Comparison of ENCODE assay signal across 8 cellular contexts in genomic region chr17:45316271-45317112, GRCh38. TPM values are rescaled to one million over a fixed set of nuclear protein-coding genes. Genes with fewer than 3 reads are reported as not detected.
A peak's percentile ranks its signal among the peaks of the same experiment; 100 is the strongest.
DNase-seq lines count a peak whose midpoint lies in the region; ATAC-seq, FAIRE-seq and TF ChIP-seq lines count a peak whose summit lies in the region.

Gene MAP3K14, minus strand, starts transcription at chr17:45317020. Its CDS starts 26,275 bp downstream, at chr17:45290745.

- no peaks in the 10 kb centered on the region for H3K9me3 Mint-ChIP-seq in CD4-positive, CD25-positive, alpha-beta regulatory T cell
- H3K9me3 Mint-ChIP-seq in activated naive CD8-positive, alpha-beta T cell treated with anti-CD3 and anti-CD28 coated beads, Interleukin-2, amount 10 ng/mL, durations not matched to agents 7 days and 5 days = no peaks in the 10 kb centered on the region

- H3K4me2 ChIP-seq in SK-N-SH (peak within 1 kb of the TSS; percentile 92), parathyroid adenoma (ENCODE audit: low read length) (peak within 1 kb of the TSS; percentile 76)

- H3K4me3 Mint-ChIP-seq in CD4-positive, CD25-positive, alpha-beta regulatory T cell = peak within 1 kb of the TSS; percentile 92 to 99 (median 96)
- peak within 1 kb of the TSS; percentile 96 for H3K4me3 Mint-ChIP-seq in activated naive CD8-positive, alpha-beta T cell treated with anti-CD3 and anti-CD28 coated beads, Interleukin-2, amount 10 ng/mL, durations not matched to agents 7 days and 5 days

- peaks cover 42% of the 10 kb centered on the region for H3F3A ChIP-seq in SK-N-SH (replicated peaks; ENCODE audit: insufficient read depth)

- H3K79me2 ChIP-seq in SK-N-SH (ENCODE audit: insufficient read depth) = peaks cover 51% of the 10 kb centered on the region
- peaks cover 35% of the 10 kb centered on the region for H3K79me2 ChIP-seq in parathyroid adenoma

- peaks cover 13 to 81% (median 58%) of the 10 kb centered on the region in 4 donors for H3K4me1 Mint-ChIP-seq in CD4-positive, CD25-positive, alpha-beta regulatory T cell
- H3K4me1 Mint-ChIP-seq in activated naive CD8-positive, alpha-beta T cell treated with anti-CD3 and anti-CD28 coated beads, Interleukin-2, amount 10 ng/mL, durations not matched to agents 7 days and 5 days = peaks cover 64% of the 10 kb centered on the region

- TF ChIP-seq CTCF in SK-N-SH (IDR thresholded peaks at IDR 0.05) (peak; percentile 13; the same call in 1 of the 2 replicates), cardiac muscle cell (IDR thresholded peaks at IDR 0.05; ENCODE audit: low read depth, low read length) (peak; percentile 22), parathyroid adenoma (IDR thresholded peaks at IDR 0.05) (peak; percentile 23)

- DNase-seq in CD4-positive, CD25-positive, alpha-beta regulatory T cell = peak in 2 of 3 donors; percentile 61 to 77
- peak; percentile 59 for DNase-seq in HTR-8/SVneo (ENCODE audit: insufficient read length, low spot score)
- peak; percentile 87 for DNase-seq in SK-N-SH
- peak; percentile 83 for DNase-seq in activated naive CD8-positive, alpha-beta T cell treated with anti-CD3 and anti-CD28 coated beads, Interleukin-2, amount 10 ng/mL, durations not matched to agents 7 days and 5 days
- DNase-seq in cardiac muscle cell (ENCODE audit: low read depth in 1 of 2, low spot score in 1 of 2) = peak; percentile 82 to 86
- no peak for DNase-seq in midbrain (lab: John Stamatoyannopoulos, UW)

- peak; percentile 52 for FAIRE-seq in HTR-8/SVneo (lab: Jason Lieb, UNC)

- 3% methylated on average over 5 of the region's 89 CpGs for WGBS in SK-N-SH (ENCODE audit: low lambda C conversion rate)

- TF ChIP-seq EP300 in SK-N-SH (IDR thresholded peaks at IDR 0.05; ENCODE audit: borderline replicate concordance in 1 of 2, low read depth in 1 of 2, low read length in 1 of 2) = no peak

- no peaks in the 10 kb centered on the region for H3K9me3 ChIP-seq in CD4-positive, CD25-positive, alpha-beta regulatory T cell (ENCODE audit: control insufficient read depth in 2 of 2, low read length in 2 of 2)
- H3K9me3 ChIP-seq in SK-N-SH (no peaks in the 10 kb centered on the region), cardiac muscle cell (ENCODE audit: low read depth) (no peaks in the 10 kb centered on the region), parathyroid adenoma (ENCODE audit: control insufficient read depth, low read length) (no peaks in the 10 kb centered on the region)

- H4K20me1 ChIP-seq in SK-N-SH (ENCODE audit: insufficient read depth) = peaks cover 48% of the 10 kb centered on the region

- ATAC-seq in CD4-positive, CD25-positive, alpha-beta regulatory T cell (ENCODE audit: low read depth in 2 of 2) = peak; percentile 16 to 20
- peak; percentile 16 for ATAC-seq in GM19395 (IDR thresholded peaks at IDR 0.05; ENCODE audit: unreplicated experiment)
- ATAC-seq in activated naive CD8-positive, alpha-beta T cell treated with anti-CD3 and anti-CD28 coated beads, Interleukin-2, amount 10 ng/mL, durations not matched to agents 7 days and 5 days (ENCODE audit: low read depth) = peak; percentile 29

- peak within 1 kb of the TSS; percentile 95 for H3K27ac ChIP-seq in CD4-positive, CD25-positive, alpha-beta regulatory T cell (ENCODE audit: insufficient read depth, low read length, poor library complexity, severe bottlenecking)
- peak within 1 kb of the TSS; percentile 95 to 99 for H3K27ac ChIP-seq in SK-N-SH (ENCODE audit: low read depth in 2 of 2, low read length in 1 of 2)
- peak within 1 kb of the TSS; percentile 85 for H3K27ac ChIP-seq in cardiac muscle cell
- H3K27ac ChIP-seq in parathyroid adenoma = peak within 1 kb of the TSS; percentile 92

- no peaks in the 10 kb centered on the region for H3K27me3 ChIP-seq in CD4-positive, CD25-positive, alpha-beta regulatory T cell (ENCODE audit: control insufficient read depth, insufficient read depth, low read length)
- H3K27me3 ChIP-seq in SK-N-SH (ENCODE audit: insufficient read depth) (no peaks in the 10 kb centered on the region), cardiac muscle cell (no peaks in the 10 kb centered on the region), parathyroid adenoma (ENCODE audit: control insufficient read depth, insufficient read depth, low read length) (no peaks in the 10 kb centered on the region)

- no peaks in the 10 kb centered on the region for H3K27me3 Mint-ChIP-seq in CD4-positive, CD25-positive, alpha-beta regulatory T cell
- no peaks in the 10 kb centered on the region for H3K27me3 Mint-ChIP-seq in activated naive CD8-positive, alpha-beta T cell treated with anti-CD3 and anti-CD28 coated beads, Interleukin-2, amount 10 ng/mL, durations not matched to agents 7 days and 5 days

- no peaks in the 10 kb centered on the region for H3K9me2 ChIP-seq in SK-N-SH

- CTCF ChIA-PET in SK-N-SH (lab: Yijun Ruan, JAX) = interaction anchor here (0.6 to 4.8 kb wide), 25 partner anchors 8 to 515 kb away, joined by 3 to 28 read pairs (median 4); partner anchors contain the start of gene ACBD4

- peak within 1 kb of the TSS; percentile 96 to 98 (median 96) for H3K27ac Mint-ChIP-seq in CD4-positive, CD25-positive, alpha-beta regulatory T cell
- H3K27ac Mint-ChIP-seq in activated naive CD8-positive, alpha-beta T cell treated with anti-CD3 and anti-CD28 coated beads, Interleukin-2, amount 10 ng/mL, durations not matched to agents 7 days and 5 days = peak within 1 kb of the TSS; percentile 94

- peaks cover 3% of the 10 kb centered on the region for H3K36me3 Mint-ChIP-seq in CD4-positive, CD25-positive, alpha-beta regulatory T cell
- H3K36me3 Mint-ChIP-seq in activated naive CD8-positive, alpha-beta T cell treated with anti-CD3 and anti-CD28 coated beads, Interleukin-2, amount 10 ng/mL, durations not matched to agents 7 days and 5 days = peaks cover 11% of the 10 kb centered on the region

- peaks cover 74% of the 10 kb centered on the region for H3K4me1 ChIP-seq in CD4-positive, CD25-positive, alpha-beta regulatory T cell (ENCODE audit: control insufficient read depth, insufficient read depth, low read length, poor library complexity, severe bottlenecking)
- peaks cover 54 to 59% of the 10 kb centered on the region in 2 experiments for H3K4me1 ChIP-seq in SK-N-SH (ENCODE audit: control insufficient read depth in 1 of 2, insufficient read depth in 2 of 2, low read depth in 1 of 2, low read length in 1 of 2)
- H3K4me1 ChIP-seq in cardiac muscle cell (ENCODE audit: low read depth) = peaks cover 22% of the 10 kb centered on the region
- peaks cover 60% of the 10 kb centered on the region for H3K4me1 ChIP-seq in parathyroid adenoma

- no peaks in the 10 kb centered on the region for H3K36me3 ChIP-seq in CD4-positive, CD25-positive, alpha-beta regulatory T cell (ENCODE audit: control insufficient read depth, insufficient read depth, low read length)
- H3K36me3 ChIP-seq in SK-N-SH (replicated peaks in 1 of 2; ENCODE audit: control insufficient read depth in 1 of 2, insufficient read depth in 2 of 2, low read length in 1 of 2) = no peaks in the 10 kb centered on the region
- no peaks in the 10 kb centered on the region for H3K36me3 ChIP-seq in cardiac muscle cell
- H3K36me3 ChIP-seq in parathyroid adenoma (ENCODE audit: control insufficient read depth, insufficient read depth, low read length) = no peaks in the 10 kb centered on the region

- POLR2A ChIA-PET in SK-N-SH (lab: Yijun Ruan, JAX) = interaction anchor here (0.7 to 1.8 kb wide), 15 partner anchors 9 to 514 kb away, joined by 3 to 13 read pairs (median 4); no protein-coding TSS in a partner anchor
- POLR2A ChIA-PET in activated naive CD8-positive, alpha-beta T cell treated with anti-CD3 and anti-CD28 coated beads, Interleukin-2, amount 10 ng/mL, durations not matched to agents 7 days and 5 days (lab: Charles Lee) = interaction anchor here (0.6 to 8.3 kb wide), 30 partner anchors 9 to 255 kb away, joined by 3 to 146 read pairs (median 5); partner anchors contain the start of genes FMNL1, HEXIM1, HEXIM2 and NMT1

- H2AFZ ChIP-seq in SK-N-SH (ENCODE audit: low read depth) (peak within 1 kb of the TSS; percentile 47; the same call in 1 of the 2 replicates), parathyroid adenoma (peak within 1 kb of the TSS; percentile 91)

- H3K9ac ChIP-seq in SK-N-SH (peak within 1 kb of the TSS; percentile 88), parathyroid adenoma (peak within 1 kb of the TSS; percentile 74)

- peak within 1 kb of the TSS; percentile 95 for H3K4me3 ChIP-seq in CD4-positive, CD25-positive, alpha-beta regulatory T cell (ENCODE audit: low read depth, low read length)
- peak within 1 kb of the TSS; percentile 87 to 93 for H3K4me3 ChIP-seq in SK-N-SH (ENCODE audit: low read depth in 2 of 2, low read length in 1 of 2)
- peak within 1 kb of the TSS; percentile 49 for H3K4me3 ChIP-seq in cardiac muscle cell
- peak within 1 kb of the TSS; percentile 80 for H3K4me3 ChIP-seq in parathyroid adenoma (ENCODE audit: low read depth, low read length)

- TF ChIP-seq RAD21 in SK-N-SH (IDR thresholded peaks at IDR 0.05; ENCODE audit: low read length) = peak; percentile 39

TF ChIP-seq in SK-N-SH, 30 proteins besides CTCF, POLR2A, EP300 and RAD21:
- TF ChIP-seq TAF1 (IDR thresholded peaks at IDR 0.05; ENCODE audit: borderline replicate concordance, low read depth, low read length) (peak; percentile 72; the same call in 1 of the 2 replicates), POLR2AphosphoS5 (IDR thresholded peaks at IDR 0.05; ENCODE audit: low read depth, low read length) (peak; percentile 78), ELF1 (IDR thresholded peaks at IDR 0.05) (no peak), NRF1 (IDR thresholded peaks at IDR 0.05; ENCODE audit: low read depth, low read length) (peak; percentile 26), RFX5 (IDR thresholded peaks at IDR 0.05; ENCODE audit: low read length) (no peak)

RNA-seq across cellular contexts. Expression of gene MAP3K14, which starts in this region (rescaled TPM):
- 61.3 TPM for total RNA-seq in CD4-positive, CD25-positive, alpha-beta regulatory T cell
- polyA plus RNA-seq in CD4-positive, CD25-positive, alpha-beta regulatory T cell = 1 to 10 TPM; 5.9 to 7.9 (median 6.7) TPM
- polyA plus RNA-seq in SK-N-SH (2012; rRNA removed) = 11.9 and 13.7 TPM in 2 replicates
- 4.4 and 7.2 TPM in 2 replicates for polyA plus RNA-seq in SK-N-SH (2012; cell fraction: cytosol; rRNA removed)
- polyA plus RNA-seq in SK-N-SH (2012; cell fraction: nucleus; rRNA removed) = 51.1 and 59.6 TPM in 2 replicates
- total RNA-seq in activated naive CD8-positive, alpha-beta T cell treated with anti-CD3 and anti-CD28 coated beads, Interleukin-2, amount 10 ng/mL, durations not matched to agents 7 days and 5 days = 10 to 100 TPM; 25.9 to 33.7 TPM
- total RNA-seq in cardiac muscle cell = 2.9 and 3.6 TPM in 2 replicates
- 1.3 and 3.7 TPM in 2 replicates for polyA plus RNA-seq in cardiac muscle cell
